28 cellular contexts compared by ENCODE assay signal in genomic region chr11:118312328-118312727, GRCh38. TPM values are rescaled to one million over a fixed set of nuclear protein-coding genes. Genes with fewer than 3 reads are reported as not detected.
DNase-seq lines count a peak whose midpoint lies in the region; ATAC-seq and TF ChIP-seq lines count a peak whose summit lies in the region.
"Had no signal": no experiment of that assay in that cellular context is flagged by ENCODE, and none has a peak within 500 bp of the region (broad histone marks: within the 10 kb centered on the region; RNA-seq: fewer than 3 reads in every experiment).

No MANE protein-coding gene starts in this region.

- DNase-seq in activated CD8-positive, alpha-beta memory T cell treated with anti-CD3 and anti-CD28 coated beads, Interleukin-2, amount 10 ng/mL, durations not matched to agents 7 days and 5 days: no peak
- no peak for DNase-seq in activated CD8-positive, alpha-beta memory T cell treated with anti-CD3 and anti-CD28 coated beads, Interleukin-2, amount 50 U/mL, for 4 hours
- DNase-seq in Karpas-422 (peak; percentile 65), A673 (ENCODE audit: low spot score) (no peak)
- DNase-seq in natural killer cell treated with Interleukin-12 subunit alpha and Interleukin-12 subunit beta and Interleukin-15 and Interleukin-18, amount 100 ng/mL, for 72 hours (ENCODE audit: low spot score): no peak
- DNase-seq in stimulated activated naive CD4-positive, alpha-beta T cell treated with Interleukin-2 at 50 U/mL for 16 hours (lab: John Stamatoyannopoulos, UW): no peak
- DNase-seq: activated CD4-positive, alpha-beta T cell treated with anti-CD3 and anti-CD28 coated beads, Interleukin-2, amount 50 U/mL, for 1 hour; activated T-cell treated with anti-CD3 and anti-CD28 coated beads, Interleukin-2, amount 50 U/mL, for 48 hours; amygdala; esophagus squamous epithelium; GM23248; kidney glomerular epithelial cell; mammary epithelial cell; MG63; NCI-H1436; NCI-H2171; RPMI8226; SK-N-SH; spleen; stimulated activated CD4-positive, alpha-beta T cell treated with anti-CD3 and anti-CD28 coated beads, Interleukin-4, amount 100 ng/mL, for 4 hours; substantia nigra had no signal

- intact Hi-C loops in A673 (cut with micrococcal nuclease; ENCODE audit: unreplicated experiment): no loop called here

- BruUV-seq in A673 (replicated peaks; lab: Mats Ljungman, UMichigan): no TSS peak

- peaks cover 87% of the 10 kb centered on the region for H3K4me1 Mint-ChIP-seq in activated CD8-positive, alpha-beta memory T cell treated with anti-CD3 and anti-CD28 coated beads, Interleukin-2, amount 10 ng/mL, durations not matched to agents 7 days and 5 days
- H3K4me1 Mint-ChIP-seq in activated naive CD8-positive, alpha-beta T cell (ENCODE audit: low read depth): peaks cover 95% of the 10 kb centered on the region
- H3K4me1 Mint-ChIP-seq in natural killer cell treated with Interleukin-12 subunit alpha and Interleukin-12 subunit beta and Interleukin-15 and Interleukin-18, amount 100 ng/mL, for 72 hours (ENCODE audit: low read depth in 2 of 2): peaks cover 41 to 60% of the 10 kb centered on the region in 2 donors

- ATAC-seq in activated CD8-positive, alpha-beta memory T cell treated with anti-CD3 and anti-CD28 coated beads, Interleukin-2, amount 10 ng/mL, durations not matched to agents 7 days and 5 days: no peak
- no peak for ATAC-seq in natural killer cell treated with Interleukin-12 subunit alpha and Interleukin-12 subunit beta and Interleukin-15 and Interleukin-18, amount 100 ng/mL, for 72 hours
- ATAC-seq in GM21367 (IDR thresholded peaks at IDR 0.05; ENCODE audit: unreplicated experiment): no peak
- ATAC-seq: gastroesophageal sphincter, GM12878 had no signal

- H3K9me3 ChIP-seq in Karpas-422 (ENCODE audit: low read length) (no peaks in the 10 kb centered on the region), A673 (ENCODE audit: low read depth, low read length, poor library complexity, severe bottlenecking) (no peaks in the 10 kb centered on the region)
- H3K9me3 ChIP-seq: esophagus squamous epithelium, gastroesophageal sphincter, MG63, SK-N-SH, spleen, vagina had no signal

- H3K27ac Mint-ChIP-seq in activated CD8-positive, alpha-beta memory T cell treated with anti-CD3 and anti-CD28 coated beads, Interleukin-2, amount 10 ng/mL, durations not matched to agents 7 days and 5 days: peak overlapping the region; percentile 56
- peak overlapping the region; percentile 94 for H3K27ac Mint-ChIP-seq in activated naive CD8-positive, alpha-beta T cell
- peak overlapping the region; percentile 29 to 32 for H3K27ac Mint-ChIP-seq in natural killer cell treated with Interleukin-12 subunit alpha and Interleukin-12 subunit beta and Interleukin-15 and Interleukin-18, amount 100 ng/mL, for 72 hours

- no peaks in the 10 kb centered on the region for H3K9me2 ChIP-seq in Karpas-422 (replicated peaks; ENCODE audit: insufficient read depth, low read length)
- H3K9me2 ChIP-seq: SK-N-SH had no signal

- no peaks in the 10 kb centered on the region for H3K79me2 ChIP-seq in Karpas-422 (ENCODE audit: low read length)

- H3K27ac ChIP-seq in Karpas-422 (ENCODE audit: low read length) (peak overlapping the region; percentile 100), A673 (ENCODE audit: low read depth, low read length, poor library complexity, severe bottlenecking) (no peak overlapping the region)
- H3K27ac ChIP-seq: C4-2B, esophagus squamous epithelium, gastroesophageal sphincter, GM23248, HL-60, spleen, vagina had no signal

- no peaks in the 10 kb centered on the region for H3K9me3 Mint-ChIP-seq in activated CD8-positive, alpha-beta memory T cell treated with anti-CD3 and anti-CD28 coated beads, Interleukin-2, amount 10 ng/mL, durations not matched to agents 7 days and 5 days (ENCODE audit: low read depth)
- no peaks in the 10 kb centered on the region for H3K9me3 Mint-ChIP-seq in activated naive CD8-positive, alpha-beta T cell (ENCODE audit: low read depth)
- no peaks in the 10 kb centered on the region for H3K9me3 Mint-ChIP-seq in natural killer cell treated with Interleukin-12 subunit alpha and Interleukin-12 subunit beta and Interleukin-15 and Interleukin-18, amount 100 ng/mL, for 72 hours

- peak overlapping the region; percentile 95 for H3K4me2 ChIP-seq in Karpas-422 (ENCODE audit: low read depth, low read length, poor library complexity, severe bottlenecking)
- H3K4me2 ChIP-seq: SK-N-SH had no signal

- H4K20me1 ChIP-seq in Karpas-422 (ENCODE audit: insufficient read depth, low read depth, low read length): no peaks in the 10 kb centered on the region

- H3K36me3 ChIP-seq in Karpas-422 (ENCODE audit: insufficient read depth, low read length): no peaks in the 10 kb centered on the region
- H3K36me3 ChIP-seq in A673 (ENCODE audit: insufficient read depth, low read length, poor library complexity, severe bottlenecking): no peaks in the 10 kb centered on the region
- H3K36me3 ChIP-seq: esophagus squamous epithelium, gastroesophageal sphincter, MG63, vagina had no signal

- no peak overlapping the region for H2AFZ ChIP-seq in Karpas-422 (ENCODE audit: low read length)
- H2AFZ ChIP-seq: GM23248 had no signal

- H3K4me3 Mint-ChIP-seq in activated CD8-positive, alpha-beta memory T cell treated with anti-CD3 and anti-CD28 coated beads, Interleukin-2, amount 10 ng/mL, durations not matched to agents 7 days and 5 days: no peak overlapping the region
- H3K4me3 Mint-ChIP-seq in activated naive CD8-positive, alpha-beta T cell: peak overlapping the region; percentile 40
- no peak overlapping the region for H3K4me3 Mint-ChIP-seq in natural killer cell treated with Interleukin-12 subunit alpha and Interleukin-12 subunit beta and Interleukin-15 and Interleukin-18, amount 100 ng/mL, for 72 hours

- H3K4me3 ChIP-seq in Karpas-422 (ENCODE audit: low read length): peak overlapping the region; percentile 63
- H3K4me3 ChIP-seq in A673 (ENCODE audit: low read depth, low read length, poor library complexity, severe bottlenecking): no peak overlapping the region
- H3K4me3 ChIP-seq: esophagus squamous epithelium, gastroesophageal sphincter, GM12878, GM23248, MG63, spleen, vagina had no signal

- POLR2A ChIA-PET in A673 (lab: Charles Lee; ENCODE audit: low non-redundant PET): interaction anchor here (0.9 kb wide), 1 partner anchor 494 kb away, joined by 3 read pairs; no protein-coding TSS in a partner anchor

- H3K4me1 ChIP-seq in Karpas-422 (ENCODE audit: low read length): peaks cover 64% of the 10 kb centered on the region
- H3K4me1 ChIP-seq in A673 (ENCODE audit: insufficient read depth, low read length, poor library complexity, severe bottlenecking): no peaks in the 10 kb centered on the region

- CTCF ChIA-PET in activated CD8-positive, alpha-beta memory T cell treated with anti-CD3 and anti-CD28 coated beads, Interleukin-2, amount 10 ng/mL, durations not matched to agents 7 days and 5 days (lab: Charles Lee): interaction anchor here (1.0 to 1.7 kb wide), 6 partner anchors 17 to 114 kb away, joined by 3 to 9 read pairs (median 4); no protein-coding TSS in a partner anchor
- CTCF ChIA-PET in A673 (lab: Charles Lee): interaction anchor here (1.1 kb wide), 1 partner anchor 114 kb away, joined by 4 read pairs; no protein-coding TSS in a partner anchor

- H3K9ac ChIP-seq in Karpas-422 (ENCODE audit: low read length): peak overlapping the region; percentile 75
- H3K9ac ChIP-seq: GM23248, SK-N-SH had no signal

- TF ChIP-seq CTCF in A673 (conservative IDR thresholded peaks at IDR 0.05; ENCODE audit: low read depth, low read length): no peak

- no peaks in the 10 kb centered on the region for H3K27me3 Mint-ChIP-seq in activated CD8-positive, alpha-beta memory T cell treated with anti-CD3 and anti-CD28 coated beads, Interleukin-2, amount 10 ng/mL, durations not matched to agents 7 days and 5 days
- H3K27me3 Mint-ChIP-seq in activated naive CD8-positive, alpha-beta T cell: no peaks in the 10 kb centered on the region
- H3K27me3 Mint-ChIP-seq in natural killer cell treated with Interleukin-12 subunit alpha and Interleukin-12 subunit beta and Interleukin-15 and Interleukin-18, amount 100 ng/mL, for 72 hours: no peaks in the 10 kb centered on the region

- H3K36me3 Mint-ChIP-seq in activated CD8-positive, alpha-beta memory T cell treated with anti-CD3 and anti-CD28 coated beads, Interleukin-2, amount 10 ng/mL, durations not matched to agents 7 days and 5 days: peaks cover 74% of the 10 kb centered on the region
- H3K36me3 Mint-ChIP-seq in activated naive CD8-positive, alpha-beta T cell: peaks cover 30% of the 10 kb centered on the region
- no peaks in the 10 kb centered on the region for H3K36me3 Mint-ChIP-seq in natural killer cell treated with Interleukin-12 subunit alpha and Interleukin-12 subunit beta and Interleukin-15 and Interleukin-18, amount 100 ng/mL, for 72 hours

- H3K27me3 ChIP-seq in Karpas-422 (ENCODE audit: low read length) (no peaks in the 10 kb centered on the region), A673 (replicated peaks; ENCODE audit: insufficient read depth, low read depth, low read length, poor library complexity) (peaks cover 46% of the 10 kb centered on the region)
- H3K27me3 ChIP-seq: vagina had no signal

RNA-seq across cellular contexts. Expression of gene CD3E, which starts 7.8 kb away (rescaled TPM):
- 100 to 1,000 TPM; 526 to 535 TPM for total RNA-seq in activated CD8-positive, alpha-beta memory T cell treated with anti-CD3 and anti-CD28 coated beads, Interleukin-2, amount 10 ng/mL, durations not matched to agents 7 days and 5 days
- total RNA-seq in Karpas-422 (2014; rRNA removed; shearing (Covaris generic); ENCODE audit: low replicate concordance): 0.32 and 1.3 TPM in 2 replicates
- 100 to 1,000 TPM in 1 of 2 donors, 10 to 100 TPM in 1; 25.7 to 148 TPM for total RNA-seq in natural killer cell treated with Interleukin-12 subunit alpha and Interleukin-12 subunit beta and Interleukin-15 and Interleukin-18, amount 100 ng/mL, for 72 hours
- total RNA-seq in A673 (2021): not detected in 2 replicates
- total RNA-seq: GM23248, mammary epithelial cell had no signal

RNA-seq across cellular contexts. Expression of gene CD3D, which starts 30.2 kb away (rescaled TPM):
- 100 to 1,000 TPM; 428 to 526 TPM for total RNA-seq in activated CD8-positive, alpha-beta memory T cell treated with anti-CD3 and anti-CD28 coated beads, Interleukin-2, amount 10 ng/mL, durations not matched to agents 7 days and 5 days
- 3.7 and 5.7 TPM in 2 replicates for total RNA-seq in Karpas-422 (2014; rRNA removed; shearing (Covaris generic); ENCODE audit: low replicate concordance)
- total RNA-seq in natural killer cell treated with Interleukin-12 subunit alpha and Interleukin-12 subunit beta and Interleukin-15 and Interleukin-18, amount 100 ng/mL, for 72 hours: 100 to 1,000 TPM in 1 of 2 donors, 10 to 100 TPM in 1; 30.5 to 161 TPM
- not detected in 2 replicates for total RNA-seq in A673 (2021)
- total RNA-seq: GM23248, mammary epithelial cell had no signal

RNA-seq across cellular contexts. Expression of gene CD3G, which starts 31.8 kb away (rescaled TPM):
- 100 to 1,000 TPM; 192 to 218 TPM for total RNA-seq in activated CD8-positive, alpha-beta memory T cell treated with anti-CD3 and anti-CD28 coated beads, Interleukin-2, amount 10 ng/mL, durations not matched to agents 7 days and 5 days
- total RNA-seq in Karpas-422 (2014; rRNA removed; shearing (Covaris generic); ENCODE audit: low replicate concordance): 88.1 and 158 TPM in 2 replicates
- 10 to 100 TPM in 1 of 2 donors, 1 to 10 TPM in 1; 7.1 to 49.4 TPM for total RNA-seq in natural killer cell treated with Interleukin-12 subunit alpha and Interleukin-12 subunit beta and Interleukin-15 and Interleukin-18, amount 100 ng/mL, for 72 hours
- total RNA-seq in A673 (2021): not detected in 2 replicates
- total RNA-seq: GM23248, mammary epithelial cell had no signal

RNA-seq across cellular contexts. Expression of gene UBE4A, which starts 47.1 kb away (rescaled TPM):
- 10 to 100 TPM; 43.4 to 47.8 TPM for total RNA-seq in activated CD8-positive, alpha-beta memory T cell treated with anti-CD3 and anti-CD28 coated beads, Interleukin-2, amount 10 ng/mL, durations not matched to agents 7 days and 5 days
- 9.7 and 26.3 TPM in 2 replicates for total RNA-seq in Karpas-422 (2014; rRNA removed; shearing (Covaris generic); ENCODE audit: low replicate concordance)
- 10 to 100 TPM; 45.0 to 58.8 TPM for total RNA-seq in natural killer cell treated with Interleukin-12 subunit alpha and Interleukin-12 subunit beta and Interleukin-15 and Interleukin-18, amount 100 ng/mL, for 72 hours
- 52.0 and 54.2 TPM in 2 replicates for total RNA-seq in A673 (2021)

RNA-seq across cellular contexts. Expression of gene MPZL2, which starts 48.2 kb away (rescaled TPM):
- 1 to 10 TPM; 3.0 to 3.2 TPM for total RNA-seq in activated CD8-positive, alpha-beta memory T cell treated with anti-CD3 and anti-CD28 coated beads, Interleukin-2, amount 10 ng/mL, durations not matched to agents 7 days and 5 days
- total RNA-seq in Karpas-422 (2014; rRNA removed; shearing (Covaris generic); ENCODE audit: low replicate concordance): not detected in 2 replicates
- total RNA-seq in natural killer cell treated with Interleukin-12 subunit alpha and Interleukin-12 subunit beta and Interleukin-15 and Interleukin-18, amount 100 ng/mL, for 72 hours: under 1 TPM in 1 of 2 donors, not detected in 1; 0.45 TPM
- total RNA-seq in A673 (2021): not detected in 2 replicates
- total RNA-seq: GM23248 had no signal

Comparison
In these comparisons a context has a peak if more than half of its experiments do, and no peak if none do; other contexts are left out.
1. H3K27ac Mint-ChIP-seq: peak in every context shown above with its lines; median percentile 94 in activated naive CD8-positive, alpha-beta T cell; 56 in activated CD8-positive, alpha-beta memory T cell treated with anti-CD3 and anti-CD28 coated beads, Interleukin-2, amount 10 ng/mL, durations not matched to agents 7 days and 5 days; 30 in natural killer cell treated with Interleukin-12 subunit alpha and Interleukin-12 subunit beta and Interleukin-15 and Interleukin-18, amount 100 ng/mL, for 72 hours.
2. RNA of gene CD3E, which starts 7.8 kb away (total RNA-seq): 526 to 535 TPM in activated CD8-positive, alpha-beta memory T cell treated with anti-CD3 and anti-CD28 coated beads, Interleukin-2, amount 10 ng/mL, durations not matched to agents 7 days and 5 days and 25.7 to 148 TPM in natural killer cell treated with Interleukin-12 subunit alpha and Interleukin-12 subunit beta and Interleukin-15 and Interleukin-18, amount 100 ng/mL, for 72 hours; 0.32 to 1.3 TPM in Karpas-422 and not detected in A673; every median in the first group is over 10 times any median in the second.